ENCODE assay signal across 1 cellular context in genomic region chr7:135664046-135664589, GRCh38.
TF ChIP-seq lines count a peak whose summit lies in the region.

No MANE protein-coding gene starts in this region.

TF ChIP-seq in K562, 482 proteins besides CTCF, POLR2A, EP300 and RAD21 (continued from another document and continues in another):
- no peak for TF ChIP-seq MCM7 (IDR thresholded peaks at IDR 0.05)
- TF ChIP-seq NFIC (IDR thresholded peaks at IDR 0.05): peak; percentile 77
- TF ChIP-seq ZNF408 (CRISPR knock-in tag; IDR thresholded peaks at IDR 0.05; ENCODE audit: low read depth): no peak
- TF ChIP-seq ARID1B (IDR thresholded peaks at IDR 0.05): peak; percentile 99
- peak; percentile 82 for TF ChIP-seq CEBPG (CRISPR knock-in tag; IDR thresholded peaks at IDR 0.05)
- peak; percentile 73 to 96 for TF ChIP-seq CEBPG (tag; conservative IDR thresholded peaks at IDR 0.05 in 1 of 2, IDR thresholded peaks at IDR 0.05 in 1 of 2)
- TF ChIP-seq PKNOX1 (IDR thresholded peaks at IDR 0.05): peak; percentile 29; the same call in 1 of the 2 replicates
- TF ChIP-seq CBFA2T3 (IDR thresholded peaks at IDR 0.05): peak; percentile 95
- peak; percentile 99 for TF ChIP-seq DPF2 (IDR thresholded peaks at IDR 0.05)
- no peak for TF ChIP-seq HNRNPH1 (optimal IDR thresholded peaks at IDR 0.05; ENCODE audit: low read depth, low read length)
- TF ChIP-seq ZKSCAN3 (CRISPR knock-in tag; IDR thresholded peaks at IDR 0.05): no peak
- no peak for TF ChIP-seq FOXP1 (CRISPR knock-in tag; IDR thresholded peaks at IDR 0.05)
- no peak for TF ChIP-seq MYBL2 (IDR thresholded peaks at IDR 0.05; ENCODE audit: low read depth)
- no peak for TF ChIP-seq MYBL2 (CRISPR knock-in tag; IDR thresholded peaks at IDR 0.05; ENCODE audit: borderline replicate concordance)
- peak; percentile 94 for TF ChIP-seq SMARCC2 (IDR thresholded peaks at IDR 0.05; ENCODE audit: low read depth)
- TF ChIP-seq RAD51 (IDR thresholded peaks at IDR 0.05; ENCODE audit: borderline replicate concordance, low read depth): 0 out of 2 replicates have a peak, but pooled peaks have one; percentile 39
- peak; percentile 60 for TF ChIP-seq TRIM28 (IDR thresholded peaks at IDR 0.05)
- no peak for TF ChIP-seq REST (CRISPR knock-in tag; IDR thresholded peaks at IDR 0.05; ENCODE audit: low read depth)
- no peak for TF ChIP-seq ZBTB26 (CRISPR knock-in tag; IDR thresholded peaks at IDR 0.05)
- TF ChIP-seq RBBP5 (IDR thresholded peaks at IDR 0.05; ENCODE audit: borderline replicate concordance, insufficient read depth, low read length, poor library complexity, severe bottlenecking): no peak
- no peak for TF ChIP-seq EHMT2 (IDR thresholded peaks at IDR 0.05)
- no peak for TF ChIP-seq ARID4B (CRISPR knock-in tag; IDR thresholded peaks at IDR 0.05)
- no peak for TF ChIP-seq NR2C1 (IDR thresholded peaks at IDR 0.05)
- TF ChIP-seq NR2C1 (tag; IDR thresholded peaks at IDR 0.05): 0 out of 2 replicates have a peak, but pooled peaks have one; percentile 4
- no peak for TF ChIP-seq IRF1 (CRISPR knock-in tag; IDR thresholded peaks at IDR 0.05; ENCODE audit: borderline replicate concordance)
- no peak for TF ChIP-seq HCFC1 (IDR thresholded peaks at IDR 0.05; ENCODE audit: low read depth, low read length)
- no peak for TF ChIP-seq SRSF9 (IDR thresholded peaks at IDR 0.05; ENCODE audit: borderline replicate concordance, low read depth, low read length)
- 0 out of 2 replicates have a peak, but pooled peaks have one; percentile 6 for TF ChIP-seq GATAD2A (IDR thresholded peaks at IDR 0.05)
- TF ChIP-seq XRCC3 (IDR thresholded peaks at IDR 0.05): no peak
- no peak; the same call in 1 of the 2 replicates for TF ChIP-seq GABPB1 (CRISPR knock-in tag; IDR thresholded peaks at IDR 0.05)
- peak; percentile 90 for TF ChIP-seq MTA2 (IDR thresholded peaks at IDR 0.05; ENCODE audit: low read depth)
- TF ChIP-seq MAFK (IDR thresholded peaks at IDR 0.05; ENCODE audit: low read length): peak; percentile 21; the same call in 1 of the 2 replicates
- peak; percentile 66; the same call in 1 of the 2 replicates for TF ChIP-seq ZNF766 (CRISPR knock-in tag; conservative IDR thresholded peaks at IDR 0.05)
- no peak for TF ChIP-seq ZNF280B (CRISPR knock-in tag; IDR thresholded peaks at IDR 0.05)
- no peak for TF ChIP-seq MLLT1 (IDR thresholded peaks at IDR 0.05)
- no peak for TF ChIP-seq ZNF695 (CRISPR knock-in tag; IDR thresholded peaks at IDR 0.05)
- TF ChIP-seq GATA2 (CRISPR knock-in tag; IDR thresholded peaks at IDR 0.05): peak; percentile 55
- TF ChIP-seq CHD2 (IDR thresholded peaks at IDR 0.05; ENCODE audit: low read depth, low read length): no peak
